24 cellular contexts compared by ENCODE assay signal in genomic region chr12:89400415-89400814, GRCh38.
"Had no signal": no experiment of that assay in that cellular context is flagged by ENCODE, and none has a peak within 500 bp of the region (broad histone marks: within the 10 kb centered on the region; RNA-seq: fewer than 3 reads in every experiment).

No MANE protein-coding gene starts in this region.

- H3K27me3 Mint-ChIP-seq: memory B cell; naive B cell; stimulated activated memory B cell treated with anti-CD40 and anti-IgM and Interleukin-4, amounts not matched to agents 10 μg/mL and 1 μg/mL and 100 μg/mL, for 72 hours; type B pancreatic cell had no signal

- H3K4me3 ChIP-seq: esophagus squamous epithelium, lower lobe of right lung, prostate gland, right atrium auricular region, smooth muscle cell, testis, tibial artery had no signal

- DNase-seq: cortex of kidney; esophagus squamous epithelium; hypothalamus; immature natural killer cell; islet precursor cell; left ventricle myocardium superior; lower lobe of right lung; naive B cell; nephron progenitor cell; nucleus accumbens; stimulated activated CD4-positive, alpha-beta T cell treated with anti-CD3 and anti-CD28 coated beads, Interleukin-2, amount 100 ng/mL, for 24 hours; stimulated activated CD4-positive, alpha-beta T cell treated with anti-CD3 and anti-CD28 coated beads, Interleukin-4, amount 100 ng/mL, for 24 hours; stimulated activated naive CD8-positive, alpha-beta T cell treated with anti-CD3 and anti-CD28 coated beads, Interleukin-15, Interleukin-2, amounts not matched to agents 100 U/mL and 50 U/mL, for 24 hours; substantia nigra; testis; tibial artery had no signal

- H3K9me3 Mint-ChIP-seq: immature natural killer cell; stimulated activated memory B cell treated with anti-CD40 and anti-IgM and Interleukin-4, amounts not matched to agents 10 μg/mL and 1 μg/mL and 100 μg/mL, for 72 hours; type B pancreatic cell had no signal

- H3K4me1 ChIP-seq: esophagus squamous epithelium, prostate gland, right atrium auricular region, testis, tibial artery had no signal

- H3K27ac Mint-ChIP-seq: memory B cell; nephron progenitor cell; stimulated activated memory B cell treated with anti-CD40 and anti-IgM and Interleukin-4, amounts not matched to agents 10 μg/mL and 1 μg/mL and 100 μg/mL, for 72 hours; type B pancreatic cell had no signal

- ATAC-seq: left ventricle myocardium superior; lower lobe of right lung; sciatic nerve; stimulated activated memory B cell treated with anti-CD40 and anti-IgM and Interleukin-4, amounts not matched to agents 10 μg/mL and 1 μg/mL and 100 μg/mL, for 72 hours; stimulated activated naive CD8-positive, alpha-beta T cell treated with anti-CD3 and anti-CD28 coated beads, Interleukin-15, Interleukin-2, amounts not matched to agents 100 U/mL and 50 U/mL, for 24 hours had no signal

- H3K4me3 Mint-ChIP-seq: immature natural killer cell; memory B cell; naive B cell; nephron progenitor cell; stimulated activated memory B cell treated with anti-CD40 and anti-IgM and Interleukin-4, amounts not matched to agents 10 μg/mL and 1 μg/mL and 100 μg/mL, for 72 hours; type B pancreatic cell had no signal

- H3K27me3 ChIP-seq: esophagus squamous epithelium, right atrium auricular region, testis, tibial artery had no signal

- H3K36me3 ChIP-seq: esophagus squamous epithelium, lower lobe of right lung, prostate gland, right atrium auricular region, tibial artery had no signal

- H3K36me3 Mint-ChIP-seq: type B pancreatic cell had no signal

- H3K9me3 ChIP-seq: esophagus squamous epithelium, lower lobe of right lung, prostate gland, right atrium auricular region, testis, tibial artery had no signal

- H3K27ac ChIP-seq: epithelial cell of prostate, esophagus squamous epithelium, lower lobe of right lung, prostate gland, right atrium auricular region, testis, tibial artery had no signal
